Comparison of ENCODE assay signal across 14 cellular contexts in genomic region chr3:131217296-131217741, GRCh38.
DNase-seq lines count a peak whose midpoint lies in the region.
"Had no signal": no experiment of that assay in that cellular context is flagged by ENCODE, and none has a peak within 500 bp of the region (broad histone marks: within the 10 kb centered on the region; RNA-seq: fewer than 3 reads in every experiment).

No MANE protein-coding gene starts in this region.

- H2AK5ac ChIP-seq in mesenchymal stem cell (ENCODE audit: low read length, severe bottlenecking): no peak overlapping the region

- H3K9me3 ChIP-seq in mesenchymal stem cell (ENCODE audit: control insufficient read depth, low read length): no peaks in the 10 kb centered on the region
- H3K9me3 ChIP-seq: esophagus muscularis mucosa had no signal

- 74% methylated on average over 6 of the region's 6 CpGs for WGBS in mesenchymal stem cell

- H3K9ac ChIP-seq in mesenchymal stem cell (ENCODE audit: low read length): peak overlapping the region; percentile 27

- H3K4me2 ChIP-seq in mesenchymal stem cell (ENCODE audit: low read length, poor library complexity, severe bottlenecking): peak overlapping the region; percentile 52

- no peak overlapping the region for H3K18ac ChIP-seq in mesenchymal stem cell (ENCODE audit: low read depth in 1 of 2, low read length in 2 of 2)

- DNase-seq in EH (ENCODE audit: low read depth) (peak; percentile 58), NCI-H187 (lab: John Stamatoyannopoulos, UW) (peak; percentile 32 to 69), astrocyte of the hippocampus (ENCODE audit: low read depth, low spot score) (peak; percentile 68), mesenchymal stem cell (peak; percentile 12), SKM-1 (lab: John Stamatoyannopoulos, UW; ENCODE audit: unreplicated experiment) (no peak), Ammon's horn (ENCODE audit: low spot score) (no peak), NOMO-1 (lab: John Stamatoyannopoulos, UW; ENCODE audit: unreplicated experiment in 2 of 2) (no peak), KG1 (lab: John Stamatoyannopoulos, UW) (no peak)
- DNase-seq: activated CD4-positive, alpha-beta memory T cell treated with anti-CD3 and anti-CD28 coated beads, Interleukin-2, amount 10 ng/mL, durations not matched to agents 7 days and 5 days; activated naive CD8-positive, alpha-beta T cell treated with anti-CD3 and anti-CD28 coated beads, Interleukin-2, amount 10 ng/mL, durations not matched to agents 7 days and 5 days; CD8-positive, alpha-beta T cell; stimulated activated CD4-positive, alpha-beta T cell treated with anti-CD3 and anti-CD28 coated beads, Interleukin-2, amount 100 ng/mL, for 48 hours had no signal

- H3K4ac ChIP-seq in mesenchymal stem cell (ENCODE audit: low read depth in 1 of 2, low read length in 2 of 2): no peak overlapping the region

- no peaks in the 10 kb centered on the region for H3K79me1 ChIP-seq in mesenchymal stem cell (replicated peaks; ENCODE audit: low read length, poor library complexity, severe bottlenecking)

- no peak overlapping the region for H3K23ac ChIP-seq in mesenchymal stem cell (ENCODE audit: low read length in 2 of 2)

- H2AFZ ChIP-seq in mesenchymal stem cell (ENCODE audit: low read depth, low read length): peak overlapping the region; percentile 37

- H3K4me1 ChIP-seq in mesenchymal stem cell (ENCODE audit: control insufficient read depth, insufficient read depth, low read depth, low read length): peaks cover 6% of the 10 kb centered on the region

- peak overlapping the region; percentile 94 for H3K27ac ChIP-seq in mesenchymal stem cell (ENCODE audit: low read length, poor library complexity, severe bottlenecking)
- H3K27ac ChIP-seq: esophagus muscularis mucosa had no signal

- H2BK120ac ChIP-seq in mesenchymal stem cell (ENCODE audit: low read depth, low read length): no peak overlapping the region

- H2BK5ac ChIP-seq in mesenchymal stem cell (ENCODE audit: low read depth, low read length, poor library complexity, severe bottlenecking): peak overlapping the region; percentile 81

- H3K14ac ChIP-seq in mesenchymal stem cell (ENCODE audit: low read length in 2 of 2): no peak overlapping the region

- H3K27me3 ChIP-seq in mesenchymal stem cell (ENCODE audit: control insufficient read depth in 1 of 2, insufficient read depth in 1 of 2, low read length in 2 of 2): no peaks in the 10 kb centered on the region
- H3K27me3 ChIP-seq: esophagus muscularis mucosa had no signal

- no peaks in the 10 kb centered on the region for H3K36me3 ChIP-seq in mesenchymal stem cell (ENCODE audit: control insufficient read depth in 1 of 2, insufficient read depth in 2 of 2, low read depth in 1 of 2, low read length in 2 of 2)
- H3K36me3 ChIP-seq: esophagus muscularis mucosa had no signal

- H4K8ac ChIP-seq in mesenchymal stem cell (ENCODE audit: low read length): no peak overlapping the region

- no peak overlapping the region for H2BK12ac ChIP-seq in mesenchymal stem cell (ENCODE audit: low read length in 2 of 2)

- no peak overlapping the region for H4K91ac ChIP-seq in mesenchymal stem cell (ENCODE audit: low read length)

- no peak overlapping the region for H2BK15ac ChIP-seq in mesenchymal stem cell (ENCODE audit: low read depth, poor library complexity, severe bottlenecking)

- H3K4me3 ChIP-seq in mesenchymal stem cell (ENCODE audit: insufficient read depth in 1 of 2, low read depth in 1 of 2, low read length in 2 of 2): no peak overlapping the region
- H3K4me3 ChIP-seq: esophagus muscularis mucosa, GM12878 had no signal

Comparison
In these comparisons a context has a peak if more than half of its experiments do, and no peak if none do; other contexts are left out.
1. DNase-seq: peak in EH (single experiment), NCI-H187 (2 of 2), astrocyte of the hippocampus (single experiment) and mesenchymal stem cell (single experiment); none in SKM-1 (single experiment), Ammon's horn (single experiment), NOMO-1 (0 of 2) and KG1 (single experiment).